Comparison of ENCODE assay signal across 23 cellular contexts in the genomic region with DNA sequence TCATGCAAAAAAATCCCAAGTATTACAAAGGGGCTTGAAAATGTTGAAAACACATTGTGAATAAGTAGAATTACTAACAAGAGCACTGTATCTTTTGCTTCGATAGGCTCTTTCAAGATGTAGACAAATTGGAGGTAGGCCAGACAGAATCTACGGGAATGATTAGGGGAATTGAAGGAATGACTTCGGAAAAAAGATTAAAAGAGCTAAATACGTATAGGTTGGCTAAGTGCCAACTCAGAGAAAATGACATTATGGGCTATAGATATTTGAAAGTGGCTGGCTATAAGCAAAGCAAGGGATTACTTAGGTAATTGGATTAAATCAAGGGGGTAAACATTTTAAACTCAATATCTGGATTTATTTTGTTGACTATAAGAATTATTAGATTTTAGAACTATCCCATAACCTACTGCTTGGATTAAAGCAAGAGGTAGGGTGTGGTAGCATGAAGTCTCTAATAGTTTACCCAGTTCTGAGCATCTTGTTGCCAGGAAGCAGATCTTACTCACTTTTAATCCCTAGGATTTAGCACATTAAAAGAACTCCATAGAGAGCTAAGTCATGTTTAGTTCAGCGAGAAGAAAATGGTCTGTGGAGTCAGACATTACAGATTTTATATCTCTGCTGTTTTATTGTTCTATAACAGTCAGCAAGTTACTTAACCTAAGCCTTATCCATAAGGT.
"Had no signal": no experiment of that assay in that cellular context is flagged by ENCODE, and none has a peak within 500 bp of the region (broad histone marks: within the 10 kb centered on the region; RNA-seq: fewer than 3 reads in every experiment).

No MANE protein-coding gene starts in this region.

- H3K9me3 ChIP-seq: esophagus muscularis mucosa, gastroesophageal sphincter, heart left ventricle, left lung, prostate gland, sigmoid colon, thoracic aorta, tibial nerve, upper lobe of left lung had no signal

- H3K27me3 ChIP-seq: dorsolateral prefrontal cortex, esophagus muscularis mucosa, foreskin keratinocyte, gastroesophageal sphincter, heart left ventricle, hepatocyte, left lung, neural progenitor cell, sigmoid colon, tibial nerve, upper lobe of left lung had no signal

- H3K27ac ChIP-seq: dorsolateral prefrontal cortex, epithelial cell of prostate, esophagus muscularis mucosa, foreskin keratinocyte, gastroesophageal sphincter, heart left ventricle, hepatocyte, left lung, neural progenitor cell, prostate gland, sigmoid colon, thoracic aorta, tibial nerve, upper lobe of left lung had no signal

- H3K4me1 ChIP-seq: foreskin keratinocyte, heart left ventricle, left lung, prostate gland, tibial nerve, upper lobe of left lung had no signal

- H3K36me3 ChIP-seq: esophagus muscularis mucosa, gastroesophageal sphincter, heart left ventricle, left lung, neural progenitor cell, prostate gland, sigmoid colon, thoracic aorta, tibial nerve, upper lobe of left lung had no signal

- DNase-seq: dorsolateral prefrontal cortex; effector CD4-positive, alpha-beta T cell; foreskin keratinocyte; heart left ventricle; kidney; left cardiac atrium; left lung; mesenchymal stem cell; midbrain; naive thymus-derived CD4-positive, alpha-beta T cell; right cardiac atrium; sigmoid colon; stimulated activated CD4-positive, alpha-beta T cell treated with anti-CD3 and anti-CD28 coated beads, Interleukin-4, amount 100 ng/mL, for 4 hours; stimulated activated naive CD8-positive, alpha-beta T cell treated with anti-CD3 and anti-CD28 coated beads, Interleukin-15, Interleukin-2, amounts not matched to agents 100 U/mL and 50 U/mL, for 24 hours; upper lobe of left lung had no signal

- H3K4me2 ChIP-seq: hepatocyte, neural progenitor cell had no signal

- H3K4me3 ChIP-seq: dorsolateral prefrontal cortex, esophagus muscularis mucosa, gastroesophageal sphincter, heart left ventricle, hepatocyte, left lung, neural progenitor cell, prostate gland, sigmoid colon, thoracic aorta, tibial nerve, upper lobe of left lung had no signal

- H2AFZ ChIP-seq: hepatocyte, neural progenitor cell had no signal

- H3K79me2 ChIP-seq: hepatocyte had no signal
